23 cellular contexts compared by ENCODE assay signal in genomic region chr10:3097160-3097559, GRCh38. TPM values are rescaled to one million over a fixed set of nuclear protein-coding genes. Genes with fewer than 3 reads are reported as not detected.
DNase-seq lines count a peak whose midpoint lies in the region; ATAC-seq and TF ChIP-seq lines count a peak whose summit lies in the region.
"Had no signal": no experiment of that assay in that cellular context is flagged by ENCODE, and none has a peak within 500 bp of the region (broad histone marks: within the 10 kb centered on the region; RNA-seq: fewer than 3 reads in every experiment).

No MANE protein-coding gene starts in this region.

- H3K36me3 Mint-ChIP-seq in Calu3 (ENCODE audit: insufficient read depth, unreplicated experiment) = peaks cover 68% of the 10 kb centered on the region
- peaks cover 16% of the 10 kb centered on the region for H3K36me3 Mint-ChIP-seq in activated naive CD8-positive, alpha-beta T cell

- TF ChIP-seq POLR2A in tibial nerve (IDR thresholded peaks at IDR 0.05) = no peak

- no peaks in the 10 kb centered on the region for H3K9me2 ChIP-seq in SK-N-SH

- CTCF ChIA-PET in SK-N-SH (lab: Yijun Ruan, JAX) = no interaction called here
- CTCF ChIA-PET in Calu3 (lab: Charles Lee) = no interaction called here

- H3K27ac Mint-ChIP-seq in Calu3 (ENCODE audit: unreplicated experiment) = peak overlapping the region; percentile 68
- peak overlapping the region; percentile 89 for H3K27ac Mint-ChIP-seq in activated naive CD8-positive, alpha-beta T cell
- H3K27ac Mint-ChIP-seq: stimulated activated naive B cell treated with anti-CD40 and anti-IgM and Interleukin-4, amounts not matched to agents 10 μg/mL and 1 μg/mL and 100 μg/mL, for 72 hours had no signal

- H3K23ac ChIP-seq in mesenchymal stem cell (ENCODE audit: low read length in 2 of 2) = no peak overlapping the region

- H4K91ac ChIP-seq in mesenchymal stem cell (ENCODE audit: low read length) = peak overlapping the region; percentile 91

- H3K27me3 ChIP-seq in SK-N-SH (ENCODE audit: insufficient read depth) (no peaks in the 10 kb centered on the region), mesenchymal stem cell (ENCODE audit: control insufficient read depth in 1 of 2, insufficient read depth in 1 of 2, low read length in 2 of 2) (no peaks in the 10 kb centered on the region), tibial nerve (no peaks in the 10 kb centered on the region)
- H3K27me3 ChIP-seq: heart right ventricle, Peyer's patch, upper lobe of right lung had no signal

- H3K14ac ChIP-seq in mesenchymal stem cell (ENCODE audit: low read length in 2 of 2) = no peak overlapping the region

- H2AFZ ChIP-seq in SK-N-SH (ENCODE audit: low read depth) (no peak overlapping the region), mesenchymal stem cell (ENCODE audit: low read depth, low read length) (peak overlapping the region; percentile 30)

- POLR2A ChIA-PET in SK-N-SH (lab: Yijun Ruan, JAX) = no interaction called here

- H2BK12ac ChIP-seq in mesenchymal stem cell (ENCODE audit: low read length in 2 of 2) = peak overlapping the region; percentile 94 to 98

- peaks cover 11% of the 10 kb centered on the region for H3K79me1 ChIP-seq in mesenchymal stem cell (replicated peaks; ENCODE audit: low read length, poor library complexity, severe bottlenecking)

- H2BK120ac ChIP-seq in mesenchymal stem cell (ENCODE audit: low read depth, low read length) = peak overlapping the region; percentile 80

- peaks cover 82% of the 10 kb centered on the region for H3K79me2 ChIP-seq in SK-N-SH (ENCODE audit: insufficient read depth)

- H2BK5ac ChIP-seq in mesenchymal stem cell (ENCODE audit: low read depth, low read length, poor library complexity, severe bottlenecking) = peak overlapping the region; percentile 39

- peaks cover 15 to 39% of the 10 kb centered on the region in 2 experiments for H3K4me1 ChIP-seq in SK-N-SH (ENCODE audit: control insufficient read depth in 1 of 2, insufficient read depth in 2 of 2, low read depth in 1 of 2, low read length in 1 of 2)
- H3K4me1 ChIP-seq in mesenchymal stem cell (ENCODE audit: control insufficient read depth, insufficient read depth, low read depth, low read length) = peaks cover 48% of the 10 kb centered on the region
- H3K4me1 ChIP-seq in tibial nerve = peaks cover 0 to 24% (median 9%) of the 10 kb centered on the region in 4 donors

- H4K20me1 ChIP-seq in SK-N-SH (ENCODE audit: insufficient read depth) = no peaks in the 10 kb centered on the region

- no peaks in the 10 kb centered on the region for H3K9me3 Mint-ChIP-seq in Calu3 (ENCODE audit: low read depth, unreplicated experiment)
- H3K9me3 Mint-ChIP-seq in activated naive CD8-positive, alpha-beta T cell (ENCODE audit: low read depth) = no peaks in the 10 kb centered on the region
- H3K9me3 Mint-ChIP-seq: neural crest cell had no signal

- intact Hi-C loops in Calu3 (cut with micrococcal nuclease; ENCODE audit: unreplicated experiment) = no loop called here

- peaks cover 32% of the 10 kb centered on the region for H3F3A ChIP-seq in SK-N-SH (replicated peaks; ENCODE audit: insufficient read depth)

- peak overlapping the region; percentile 90 for H2BK15ac ChIP-seq in mesenchymal stem cell (ENCODE audit: low read depth, poor library complexity, severe bottlenecking)

- no peak for TF ChIP-seq RAD21 in SK-N-SH (IDR thresholded peaks at IDR 0.05; ENCODE audit: low read length)

- H3K4me2 ChIP-seq in SK-N-SH (0 out of 2 replicates have a peak overlapping the region, but pooled peaks have one; percentile 21), mesenchymal stem cell (ENCODE audit: low read length, poor library complexity, severe bottlenecking) (no peak overlapping the region)
- H3K4me2 ChIP-seq: KMS-11 had no signal

- H3K4me3 ChIP-seq in SK-N-SH (ENCODE audit: low read depth in 2 of 2, low read length in 1 of 2) (no peak overlapping the region), mesenchymal stem cell (ENCODE audit: insufficient read depth in 1 of 2, low read depth in 1 of 2, low read length in 2 of 2) (no peak overlapping the region), tibial nerve (no peak overlapping the region)
- H3K4me3 ChIP-seq: heart right ventricle, lung, Peyer's patch, upper lobe of right lung had no signal

- peak overlapping the region; percentile 87 for H2AK5ac ChIP-seq in mesenchymal stem cell (ENCODE audit: low read length, severe bottlenecking)

- ATAC-seq in SK-N-SH treated with all-trans-retinoic acid at 6 μM for 48 hours = no peak
- ATAC-seq: heart right ventricle; stimulated activated naive B cell treated with anti-CD40 and anti-IgM and Interleukin-4, amounts not matched to agents 10 μg/mL and 1 μg/mL and 100 μg/mL, for 72 hours; upper lobe of right lung had no signal

- peaks cover 51% of the 10 kb centered on the region for H3K4me1 Mint-ChIP-seq in Calu3 (ENCODE audit: low read depth, unreplicated experiment)
- H3K4me1 Mint-ChIP-seq in activated naive CD8-positive, alpha-beta T cell (ENCODE audit: low read depth) = peaks cover 46% of the 10 kb centered on the region

- DNase-seq in SK-N-SH (no peak), Calu3 (no peak), mesenchymal stem cell (no peak), tibial nerve (ENCODE audit: low spot score in 2 of 2) (no peak), NCI-H2227 treated with DMSO at 0.1 percent for 48 hours (lab: John Stamatoyannopoulos, UW) (no peak), AG08395 (ENCODE audit: low spot score) (no peak)
- DNase-seq: activated CD8-positive, alpha-beta memory T cell treated with anti-CD3 and anti-CD28 coated beads for 24 hours; activated naive CD4-positive, alpha-beta T cell; DMS79 treated with DMSO at 0.1 percent for 48 hours; heart right ventricle; NCI-H1092; NCI-H2171; NCI-H82; Peyer's patch; stimulated activated naive B cell treated with anti-CD40 and anti-IgM and Interleukin-4, amounts not matched to agents 10 μg/mL and 1 μg/mL and 100 μg/mL, for 72 hours; upper lobe of right lung had no signal

- H3K9me3 ChIP-seq in SK-N-SH = no peaks in the 10 kb centered on the region
- no peaks in the 10 kb centered on the region for H3K9me3 ChIP-seq in mesenchymal stem cell (ENCODE audit: control insufficient read depth, low read length)
- H3K9me3 ChIP-seq in tibial nerve = no peaks in the 10 kb centered on the region
- H3K9me3 ChIP-seq: heart right ventricle, Peyer's patch, upper lobe of right lung had no signal

- H3K18ac ChIP-seq in mesenchymal stem cell (ENCODE audit: low read depth in 1 of 2, low read length in 2 of 2) = peak overlapping the region; percentile 94 to 98

- H3K27ac ChIP-seq in SK-N-SH (ENCODE audit: low read depth in 2 of 2, low read length in 1 of 2) (peak overlapping the region in 1 of 2 experiments; percentile 97; a peak in 2 of 4 replicates), mesenchymal stem cell (ENCODE audit: low read length, poor library complexity, severe bottlenecking) (peak overlapping the region; percentile 79), tibial nerve (no peak overlapping the region)
- H3K27ac ChIP-seq: 22Rv1, C4-2B, KMS-11, upper lobe of right lung had no signal

- no peak for TF ChIP-seq CTCF in SK-N-SH (IDR thresholded peaks at IDR 0.05)
- TF ChIP-seq CTCF in Calu3 (IDR thresholded peaks at IDR 0.05; ENCODE audit: unreplicated experiment) = no peak
- TF ChIP-seq CTCF in tibial nerve (IDR thresholded peaks at IDR 0.05) = no peak

- 0 out of 2 replicates have a peak overlapping the region, but pooled peaks have one; percentile 12 for H3K9ac ChIP-seq in SK-N-SH
- H3K9ac ChIP-seq in mesenchymal stem cell (ENCODE audit: low read length) = no peak overlapping the region
- H3K9ac ChIP-seq: KMS-11 had no signal

- no peak overlapping the region for H3K4me3 Mint-ChIP-seq in Calu3 (ENCODE audit: low read depth, unreplicated experiment)
- no peak overlapping the region for H3K4me3 Mint-ChIP-seq in activated naive CD8-positive, alpha-beta T cell
- H3K4me3 Mint-ChIP-seq: neural crest cell; stimulated activated naive B cell treated with anti-CD40 and anti-IgM and Interleukin-4, amounts not matched to agents 10 μg/mL and 1 μg/mL and 100 μg/mL, for 72 hours had no signal

- TF ChIP-seq EP300 in SK-N-SH (IDR thresholded peaks at IDR 0.05; ENCODE audit: borderline replicate concordance in 1 of 2, low read depth in 1 of 2, low read length in 1 of 2) = no peak
- TF ChIP-seq EP300 in tibial nerve (IDR thresholded peaks at IDR 0.05) = no peak

- peaks cover 16 to 31% of the 10 kb centered on the region in 2 experiments for H3K36me3 ChIP-seq in SK-N-SH (replicated peaks in 1 of 2; ENCODE audit: control insufficient read depth in 1 of 2, insufficient read depth in 2 of 2, low read length in 1 of 2)
- peaks cover 12 to 21% of the 10 kb centered on the region in 2 experiments for H3K36me3 ChIP-seq in mesenchymal stem cell (ENCODE audit: control insufficient read depth in 1 of 2, insufficient read depth in 2 of 2, low read depth in 1 of 2, low read length in 2 of 2)
- H3K36me3 ChIP-seq in tibial nerve = no peaks in the 10 kb centered on the region
- H3K36me3 ChIP-seq: upper lobe of right lung had no signal

- WGBS in SK-N-SH (ENCODE audit: low lambda C conversion rate) = 89% methylated on average over 9 of the region's 9 CpGs
- WGBS in mesenchymal stem cell = 91% methylated on average over 9 of the region's 9 CpGs
- 87% methylated on average over 9 of the region's 9 CpGs for WGBS in tibial nerve, 2 donors

- H3K27me3 Mint-ChIP-seq in Calu3 (ENCODE audit: unreplicated experiment) = no peaks in the 10 kb centered on the region
- H3K27me3 Mint-ChIP-seq in activated naive CD8-positive, alpha-beta T cell = no peaks in the 10 kb centered on the region
- H3K27me3 Mint-ChIP-seq: stimulated activated naive B cell treated with anti-CD40 and anti-IgM and Interleukin-4, amounts not matched to agents 10 μg/mL and 1 μg/mL and 100 μg/mL, for 72 hours had no signal

- BruUV-seq in Calu3 (replicated peaks; lab: Mats Ljungman, UMichigan) = no TSS peak

- H3K4ac ChIP-seq in mesenchymal stem cell (ENCODE audit: low read depth in 1 of 2, low read length in 2 of 2) = peak overlapping the region in 1 of 2 experiments; percentile 73

- peak overlapping the region; percentile 88 for H4K8ac ChIP-seq in mesenchymal stem cell (ENCODE audit: low read length)

TF ChIP-seq in SK-N-SH, 30 proteins besides CTCF, POLR2A, EP300 and RAD21 (continues in another document):
- TF ChIP-seq YY1 (IDR thresholded peaks at IDR 0.05; ENCODE audit: low read depth) (no peak), ELF1 (IDR thresholded peaks at IDR 0.05) (no peak), GABPA (IDR thresholded peaks at IDR 0.05; ENCODE audit: low read depth) (no peak)

TF ChIP-seq in SK-N-SH treated with all-trans-retinoic acid at 6 μM for 48 hours, 23 proteins besides CTCF, POLR2A, EP300 and RAD21:
- TF ChIP-seq OSR1 (CRISPR knock-in tag; IDR thresholded peaks at IDR 0.05) (no peak), TCF4 (CRISPR knock-in tag; IDR thresholded peaks at IDR 0.05; ENCODE audit: borderline replicate concordance) (no peak)

RNA-seq across cellular contexts. Expression of gene PFKP, which starts 29.8 kb away (rescaled TPM):
- polyA plus RNA-seq in SK-N-SH (2012; rRNA removed) = 143 and 175 TPM in 2 replicates
- 87.4 and 114 TPM in 2 replicates for polyA plus RNA-seq in SK-N-SH (2012; cell fraction: cytosol; rRNA removed)
- polyA plus RNA-seq in SK-N-SH (2012; cell fraction: nucleus; rRNA removed) = 193 and 198 TPM in 2 replicates
- 253 and 272 TPM in 2 replicates for total RNA-seq in Calu3 (2022)
- polyA plus RNA-seq in mesenchymal stem cell (2013, experiment 1 of 2) = 57.2 TPM
- polyA plus RNA-seq in mesenchymal stem cell (2013, experiment 2 of 2) = 54.3 TPM
- 10 to 100 TPM; 22.4 to 45.4 (median 29.1) TPM for total RNA-seq in tibial nerve
